ENCODE assay signal across 8 cellular contexts in the genomic region with DNA sequence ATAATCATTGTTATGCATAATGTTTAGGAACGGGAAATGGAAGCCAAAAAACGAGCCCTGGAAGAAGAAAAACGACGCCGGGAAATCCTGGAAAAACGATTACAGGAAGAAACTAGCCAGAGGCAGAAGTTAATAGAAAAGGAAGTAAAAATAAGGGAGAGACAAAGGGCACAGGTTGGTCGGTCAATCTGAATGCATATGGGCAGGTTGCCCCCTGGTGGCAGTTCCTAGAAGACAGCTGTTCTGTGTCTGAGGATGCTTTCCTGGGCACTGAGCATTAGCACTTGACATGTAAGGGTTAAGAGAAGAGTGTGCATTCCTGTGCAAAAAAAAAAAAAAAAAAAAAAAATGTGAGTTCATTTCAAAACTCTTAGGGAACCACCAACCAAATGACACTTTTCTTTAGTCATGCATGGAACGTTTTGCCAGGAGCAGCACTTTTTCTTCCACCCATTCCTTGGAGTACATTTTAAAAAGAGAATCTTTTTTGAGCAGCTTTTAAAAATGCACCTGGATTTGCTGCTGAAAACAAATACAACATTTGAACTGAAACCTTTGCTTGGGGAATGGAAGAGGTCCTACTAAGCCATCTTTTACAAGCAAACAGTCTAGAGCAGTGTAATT. TPM values are rescaled to one million over a fixed set of nuclear protein-coding genes. Genes with fewer than 3 reads are reported as not detected.
DNase-seq lines count a peak whose midpoint lies in the region; TF ChIP-seq lines count a peak whose summit lies in the region.

No MANE protein-coding gene starts in this region.

- TF ChIP-seq POLR2A in tibial nerve (IDR thresholded peaks at IDR 0.05): no peak

- TF ChIP-seq CTCF in GM06990 (IDR thresholded peaks at IDR 0.05; ENCODE audit: insufficient read depth, low read length, poor library complexity, severe bottlenecking) (peak; percentile 84), HFF-Myc (IDR thresholded peaks at IDR 0.05; ENCODE audit: low read depth, low read length, missing control alignments) (peak; percentile 87), parathyroid adenoma (IDR thresholded peaks at IDR 0.05) (peak; percentile 87), tibial nerve (IDR thresholded peaks at IDR 0.05) (peak; percentile 71 to 89 (median 83))

- H3K9me3 ChIP-seq in SJCRH30 (replicated peaks) (no peaks in the 10 kb centered on the region), parathyroid adenoma (ENCODE audit: control insufficient read depth, low read length) (no peaks in the 10 kb centered on the region), tibial nerve (no peaks in the 10 kb centered on the region)

- H3K36me3 ChIP-seq in GM06990 (ENCODE audit: control insufficient read depth, insufficient read depth, low read length) (no peaks in the 10 kb centered on the region), SJCRH30 (peaks cover 73% of the 10 kb centered on the region), parathyroid adenoma (ENCODE audit: control insufficient read depth, insufficient read depth, low read length) (no peaks in the 10 kb centered on the region), tibial nerve (peaks cover 0 to 17% (median 0%) of the 10 kb centered on the region in 3 donors)

- peak in 1 of 2 donors; percentile 40 for TF ChIP-seq EP300 in tibial nerve (IDR thresholded peaks at IDR 0.05)

- no peaks in the 10 kb centered on the region for H3K27me3 ChIP-seq in GM06990 (replicated peaks; ENCODE audit: control insufficient read depth, insufficient read depth, low read length)
- H3K27me3 ChIP-seq in SJCRH30: no peaks in the 10 kb centered on the region
- H3K27me3 ChIP-seq in parathyroid adenoma (ENCODE audit: control insufficient read depth, insufficient read depth, low read length): no peaks in the 10 kb centered on the region
- H3K27me3 ChIP-seq in tibial nerve: no peaks in the 10 kb centered on the region

- peak overlapping the region; percentile 51 for H2AFZ ChIP-seq in parathyroid adenoma

- H3K9ac ChIP-seq in parathyroid adenoma: no peak overlapping the region

- DNase-seq in GM06990 (ENCODE audit: extremely low read depth, insufficient read length) (peak; percentile 31), HFF-Myc (ENCODE audit: extremely low read depth, low read depth) (peak; percentile 79), MV-4-11 (lab: John Stamatoyannopoulos, UW) (peak; percentile 63), SJCRH30 (peak; percentile 81 to 94), globus pallidus (ENCODE audit: low spot score) (peak; percentile 76), tibial nerve (ENCODE audit: low spot score in 2 of 2) (peak; percentile 90 to 97)
- peak; percentile 44 to 72 (median 62) for DNase-seq in activated naive CD4-positive, alpha-beta T cell (lab: John Stamatoyannopoulos, UW)

- H3K79me2 ChIP-seq in parathyroid adenoma: no peaks in the 10 kb centered on the region

- H3K27ac ChIP-seq in SJCRH30 (peak overlapping the region; percentile 16; the same call in 1 of the 2 replicates), parathyroid adenoma (no peak overlapping the region), tibial nerve (peak overlapping the region in 2 of 4 donors; percentile 54 to 73)

- peaks cover 15% of the 10 kb centered on the region for H3K4me1 ChIP-seq in SJCRH30
- no peaks in the 10 kb centered on the region for H3K4me1 ChIP-seq in parathyroid adenoma
- H3K4me1 ChIP-seq in tibial nerve: peaks cover 0 to 36% (median 6%) of the 10 kb centered on the region in 4 donors

- 8 to 9% methylated on average over 8 of the region's 8 CpGs for WGBS in tibial nerve, 2 donors

- H3K4me3 ChIP-seq in GM06990 (replicated peaks; ENCODE audit: low read depth, low read length): no peak overlapping the region
- H3K4me3 ChIP-seq in HFF-Myc (replicated peaks; ENCODE audit: low read depth, low read length): no peak overlapping the region
- H3K4me3 ChIP-seq in SJCRH30: no peak overlapping the region
- no peak overlapping the region for H3K4me3 ChIP-seq in parathyroid adenoma (ENCODE audit: low read depth, low read length)
- H3K4me3 ChIP-seq in tibial nerve: no peak overlapping the region

- H3K4me2 ChIP-seq in parathyroid adenoma (ENCODE audit: low read length): peak overlapping the region; percentile 19

RNA-seq across cellular contexts. Expression of gene ABHD10, which starts 11.1 kb away (rescaled TPM):
- total RNA-seq in SJCRH30 (2014; rRNA removed; shearing (Covaris generic)): 37.4 and 48.7 TPM in 2 replicates
- total RNA-seq in tibial nerve: 10 to 100 TPM; 11.7 to 28.8 (median 19.4) TPM

RNA-seq across cellular contexts. Expression of gene TAGLN3, which starts 31.0 kb away (rescaled TPM):
- 19.1 and 19.8 TPM in 2 replicates for total RNA-seq in SJCRH30 (2014; rRNA removed; shearing (Covaris generic))
- 1 to 10 TPM in 1 of 4 donors, not detected in 3; 3.1 TPM for total RNA-seq in tibial nerve

Comparison
In these comparisons a context has a peak if more than half of its experiments do, and no peak if none do; other contexts are left out.
1. DNase-seq: peak in every context shown above with its lines; median percentile 94 in tibial nerve; 88 in SJCRH30; 79 in HFF-Myc; 76 in globus pallidus; 63 in MV-4-11; 62 in activated naive CD4-positive, alpha-beta T cell; 31 in GM06990.